Comparison of ENCODE assay signal across 15 cellular contexts in the genomic region with DNA sequence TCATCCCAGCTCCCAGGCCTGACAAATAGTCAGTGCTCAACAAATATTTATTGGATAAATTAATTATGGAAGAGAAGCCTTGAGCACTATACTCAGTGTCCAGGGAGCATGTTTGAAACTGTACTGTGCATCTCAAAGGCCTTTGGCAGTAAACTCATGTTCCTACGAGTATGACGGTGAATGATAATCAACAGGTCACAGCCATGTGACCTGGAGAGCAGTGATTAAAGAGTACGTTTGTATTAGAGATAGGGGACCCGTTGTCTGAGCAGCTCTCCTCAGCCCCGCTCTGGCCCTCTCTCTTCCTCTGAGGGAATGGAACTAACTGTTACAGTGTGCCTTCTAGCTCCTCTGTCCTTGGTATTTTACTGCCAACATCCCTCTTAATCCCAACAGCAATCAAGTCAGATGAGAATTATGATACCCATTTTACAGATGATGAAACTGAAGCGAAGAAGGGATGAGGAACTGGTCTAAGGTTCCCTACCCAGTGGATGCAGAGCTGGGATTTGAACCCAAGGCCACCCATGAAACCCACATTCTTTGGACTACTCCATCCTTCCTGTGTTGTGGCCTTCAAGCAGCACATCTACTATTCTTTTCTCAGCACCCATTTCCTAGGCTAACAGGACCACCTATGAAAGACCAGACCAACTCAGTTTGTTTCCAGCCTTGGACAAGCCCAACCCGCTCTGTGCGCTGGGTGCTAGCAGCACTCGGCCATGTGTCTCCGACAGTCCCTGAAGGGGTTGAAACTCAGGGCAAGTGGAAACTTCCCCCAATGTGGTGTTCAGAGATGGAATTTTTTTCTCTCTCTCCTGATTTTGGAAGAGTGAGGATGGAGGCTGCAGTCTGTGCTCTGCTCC. TPM values are rescaled to one million over a fixed set of nuclear protein-coding genes. Genes with fewer than 3 reads are reported as not detected.
DNase-seq lines count a peak whose midpoint lies in the region; ATAC-seq, FAIRE-seq and TF ChIP-seq lines count a peak whose summit lies in the region.
"Had no signal": no experiment of that assay in that cellular context is flagged by ENCODE, and none has a peak within 500 bp of the region (broad histone marks: within the 10 kb centered on the region; RNA-seq: fewer than 3 reads in every experiment).

No MANE protein-coding gene starts in this region.

- H3K9me3 ChIP-seq in HepG2 (ENCODE audit: low read length) (no peaks in the 10 kb centered on the region), right lobe of liver (no peaks in the 10 kb centered on the region), K562 (replicated peaks; ENCODE audit: control insufficient read depth, insufficient read depth, low read depth, low read length) (no peaks in the 10 kb centered on the region), mesenchymal stem cell (ENCODE audit: control insufficient read depth, low read length) (no peaks in the 10 kb centered on the region), suprapubic skin (no peaks in the 10 kb centered on the region)
- H3K9me3 ChIP-seq: A549, SJCRH30 had no signal

- H2AFZ ChIP-seq in HepG2 (ENCODE audit: low read length) (no peak overlapping the region), K562 (ENCODE audit: low read depth, low read length) (no peak overlapping the region), mesenchymal stem cell (ENCODE audit: low read depth, low read length) (no peak overlapping the region)

- H3K14ac ChIP-seq in mesenchymal stem cell (ENCODE audit: low read length in 2 of 2), result peak overlapping the region in 1 of 2 experiments; percentile 12

- POLR2A ChIA-PET in HepG2 (lab: Yijun Ruan, JAX), result interaction anchor here (1.0 kb wide), 1 partner anchor 10 kb away, joined by 3 read pairs; no protein-coding TSS in a partner anchor
- POLR2A ChIA-PET in K562 (lab: Yijun Ruan, JAX), result interaction anchor here (2.0 to 3.4 kb wide), 2 partner anchors 9 to 10 kb away, joined by 5 to 13 read pairs; no protein-coding TSS in a partner anchor

- DNase-seq in HepG2 (ENCODE audit: low spot score) (no peak), right lobe of liver (no peak), K562 (ENCODE audit: extremely low read depth in 1 of 4, low spot score in 3 of 4) (peak in 1 of 4 experiments; percentile 24), mesenchymal stem cell (no peak), type B pancreatic cell (ENCODE audit: extremely low spot score, unreplicated experiment) (no peak), NCI-H187 (lab: John Stamatoyannopoulos, UW) (no peak), suprapubic skin (ENCODE audit: low spot score in 2 of 2) (no peak), HUDEP-2 (lab: John Stamatoyannopoulos, UW; ENCODE audit: unreplicated experiment in 76 of 76) (no peak)
- DNase-seq: CD4-positive, alpha-beta memory T cell; GF-D8; GOT3; Kasumi-1; NCI-H2171 treated with DMSO at 0.1 percent for 48 hours had no signal

- intact Hi-C loops in HepG2 (cut with micrococcal nuclease; ENCODE audit: unreplicated experiment), result no loop called here
- intact Hi-C loops in right lobe of liver (cut with DNase I), result no loop called here
- intact Hi-C loops in K562 (cut with micrococcal nuclease), result no loop called here

- H3K4me1 ChIP-seq in HepG2 (ENCODE audit: insufficient read depth, low read length), result peaks cover 33% of the 10 kb centered on the region
- no peaks in the 10 kb centered on the region for H3K4me1 ChIP-seq in right lobe of liver
- peaks cover 8 to 14% of the 10 kb centered on the region in 2 experiments; a peak in 3 of 5 replicates for H3K4me1 ChIP-seq in K562 (replicated peaks in 1 of 2; ENCODE audit: control insufficient read depth in 2 of 2, insufficient read depth in 2 of 2, low read length in 2 of 2)
- H3K4me1 ChIP-seq in mesenchymal stem cell (ENCODE audit: control insufficient read depth, insufficient read depth, low read depth, low read length), result peaks cover 18% of the 10 kb centered on the region
- H3K4me1 ChIP-seq in suprapubic skin, result no peaks in the 10 kb centered on the region
- H3K4me1 ChIP-seq: A549 had no signal

- peak overlapping the region; percentile 15 for H4K8ac ChIP-seq in mesenchymal stem cell (ENCODE audit: low read length)

- H2BK15ac ChIP-seq in mesenchymal stem cell (ENCODE audit: low read depth, poor library complexity, severe bottlenecking), result no peak overlapping the region

- H2BK12ac ChIP-seq in mesenchymal stem cell (ENCODE audit: low read length in 2 of 2), result no peak overlapping the region

- H3K18ac ChIP-seq in mesenchymal stem cell (ENCODE audit: low read depth in 1 of 2, low read length in 2 of 2), result no peak overlapping the region

- no peaks in the 10 kb centered on the region for H3K36me3 Mint-ChIP-seq in type B pancreatic cell
- H3K36me3 Mint-ChIP-seq: CD4-positive, alpha-beta memory T cell had no signal

- TF ChIP-seq EP300 in HepG2 (IDR thresholded peaks at IDR 0.05; ENCODE audit: low read depth in 2 of 2, low read length in 2 of 2), result no peak
- TF ChIP-seq EP300 in HepG2 (CRISPR knock-in tag; IDR thresholded peaks at IDR 0.05; ENCODE audit: borderline replicate concordance), result no peak
- TF ChIP-seq EP300 in K562 (IDR thresholded peaks at IDR 0.05; ENCODE audit: low read length), result no peak
- TF ChIP-seq EP300 in suprapubic skin (IDR thresholded peaks at IDR 0.05), result no peak

- peak overlapping the region; percentile 39 for H3K27ac Mint-ChIP-seq in type B pancreatic cell

- no peak overlapping the region for H4K91ac ChIP-seq in mesenchymal stem cell (ENCODE audit: low read length)

- in situ Hi-C loops in HepG2 (cut with HindIII; ENCODE audit: extremely low pct_ligation_motif_present, low pct_unique_long_range_greater_than_20kb) (no loop called here), K562 (cut with MboI) (no loop called here)

- H3K4me1 Mint-ChIP-seq in type B pancreatic cell (ENCODE audit: unreplicated experiment), result peaks cover 52% of the 10 kb centered on the region

- TF ChIP-seq POLR2A in HepG2 (IDR thresholded peaks at IDR 0.05; ENCODE audit: insufficient read depth in 1 of 2, low read depth in 2 of 2, low read length in 2 of 2) (no peak), right lobe of liver (IDR thresholded peaks at IDR 0.05) (no peak), K562 (conservative IDR thresholded peaks at IDR 0.05) (no peak), suprapubic skin (IDR thresholded peaks at IDR 0.05) (no peak)

- peaks cover 17% of the 10 kb centered on the region for H3K79me1 ChIP-seq in mesenchymal stem cell (replicated peaks; ENCODE audit: low read length, poor library complexity, severe bottlenecking)

- CTCF ChIA-PET in HepG2 (lab: Yijun Ruan, JAX; ENCODE audit: low intra/inter-chr PET ratio, low total read pairs) (no interaction called here), K562 (lab: Yijun Ruan, JAX; ENCODE audit: low intra/inter-chr PET ratio) (no interaction called here)

- H3K4me3 Mint-ChIP-seq in type B pancreatic cell, result no peak overlapping the region
- H3K4me3 Mint-ChIP-seq: CD4-positive, alpha-beta memory T cell had no signal

- no peak overlapping the region for H2BK5ac ChIP-seq in mesenchymal stem cell (ENCODE audit: low read depth, low read length, poor library complexity, severe bottlenecking)

- WGBS in HepG2 (ENCODE audit: low lambda C conversion rate), result 90% methylated on average over 10 of the region's 10 CpGs
- WGBS in right lobe of liver (ENCODE audit: insufficient coverage, low coverage, low lambda C conversion rate, missing lambda C conversion rate), result 40% methylated on average over 4 of the region's 10 CpGs
- WGBS in K562 (ENCODE audit: insufficient coverage, low coverage, missing lambda C conversion rate), result 40% methylated on average over 10 of the region's 10 CpGs
- 66% methylated on average over 10 of the region's 10 CpGs for WGBS in mesenchymal stem cell
- WGBS in suprapubic skin, result 83% methylated on average over 10 of the region's 10 CpGs

- TF ChIP-seq RAD21 in HepG2 (CRISPR knock-in tag; IDR thresholded peaks at IDR 0.05) (no peak), K562 (CRISPR knock-in tag; conservative IDR thresholded peaks at IDR 0.05 in 1 of 2, IDR thresholded peaks at IDR 0.05 in 1 of 2) (no peak)

- H3K4me3 ChIP-seq in HepG2 (replicated peaks in 1 of 3; ENCODE audit: insufficient read depth in 1 of 3, low read depth in 2 of 3, low read length in 3 of 3), result no peak overlapping the region
- H3K4me3 ChIP-seq in right lobe of liver, result no peak overlapping the region
- H3K4me3 ChIP-seq in K562, result no peak overlapping the region
- no peak overlapping the region for H3K4me3 ChIP-seq in mesenchymal stem cell (ENCODE audit: insufficient read depth in 1 of 2, low read depth in 1 of 2, low read length in 2 of 2)
- no peak overlapping the region for H3K4me3 ChIP-seq in suprapubic skin
- H3K4me3 ChIP-seq: A549, SJCRH30 had no signal

- no peak overlapping the region for H3K23ac ChIP-seq in mesenchymal stem cell (ENCODE audit: low read length in 2 of 2)

- BruUV-seq in HepG2 (replicated peaks; lab: Mats Ljungman, UMichigan) (no TSS peak), K562 (replicated peaks; lab: Mats Ljungman, UMichigan) (no TSS peak)

- no peak for TF ChIP-seq CTCF in HepG2 (CRISPR knock-in tag; IDR thresholded peaks at IDR 0.05)
- no peak for TF ChIP-seq CTCF in right lobe of liver (IDR thresholded peaks at IDR 0.05)
- TF ChIP-seq CTCF in K562 (IDR thresholded peaks at IDR 0.05 in 2 of 3, conservative IDR thresholded peaks at IDR 0.05 in 1 of 3; ENCODE audit: insufficient read depth in 2 of 3, low read depth in 1 of 3, low read length in 3 of 3), result no peak
- TF ChIP-seq CTCF in type B pancreatic cell (conservative IDR thresholded peaks at IDR 0.05), result no peak
- no peak for TF ChIP-seq CTCF in suprapubic skin (IDR thresholded peaks at IDR 0.05)

- H3K4me2 ChIP-seq in HepG2 (ENCODE audit: low read depth, low read length), result no peak overlapping the region
- no peak overlapping the region for H3K4me2 ChIP-seq in K562 (ENCODE audit: insufficient read depth, low read length)
- no peak overlapping the region for H3K4me2 ChIP-seq in mesenchymal stem cell (ENCODE audit: low read length, poor library complexity, severe bottlenecking)
- H3K4me2 ChIP-seq: A549 had no signal

- no peak overlapping the region for H3K27ac ChIP-seq in HepG2 (ENCODE audit: extremely low read length, insufficient read depth, low read length)
- H3K27ac ChIP-seq in right lobe of liver, result no peak overlapping the region
- no peak overlapping the region for H3K27ac ChIP-seq in K562 (ENCODE audit: extremely low read depth, low read depth, low read length)
- no peak overlapping the region for H3K27ac ChIP-seq in mesenchymal stem cell (ENCODE audit: low read length, poor library complexity, severe bottlenecking)
- no peak overlapping the region for H3K27ac ChIP-seq in suprapubic skin
- H3K27ac ChIP-seq: A549, SJCRH30 had no signal

- no peak overlapping the region for H3K9ac ChIP-seq in HepG2 (ENCODE audit: insufficient read depth, low read depth, low read length)
- H3K9ac ChIP-seq in K562 (ENCODE audit: insufficient read depth in 1 of 2, low read depth in 2 of 2, low read length in 2 of 2), result 0 out of 4 replicates have a peak overlapping the region, but pooled peaks of 1 of the 2 experiments have one; percentile 8
- no peak overlapping the region for H3K9ac ChIP-seq in mesenchymal stem cell (ENCODE audit: low read length)

- H3K9me1 ChIP-seq in K562 (ENCODE audit: control insufficient read depth, insufficient read depth, low read length), result no peaks in the 10 kb centered on the region

- no peak overlapping the region for H2AK5ac ChIP-seq in mesenchymal stem cell (ENCODE audit: low read length, severe bottlenecking)

- H3K27me3 Mint-ChIP-seq in type B pancreatic cell, result peaks cover 4% of the 10 kb centered on the region
- H3K27me3 Mint-ChIP-seq: CD4-positive, alpha-beta memory T cell had no signal

- no peak overlapping the region for H2BK120ac ChIP-seq in mesenchymal stem cell (ENCODE audit: low read depth, low read length)

- ATAC-seq in HepG2 (no peak), right lobe of liver (no peak), K562 (peak; percentile 29)
- ATAC-seq: A549 had no signal

- H3K4ac ChIP-seq in mesenchymal stem cell (ENCODE audit: low read depth in 1 of 2, low read length in 2 of 2), result no peak overlapping the region

- FAIRE-seq in HepG2 (lab: Jason Lieb, UNC) (no peak), K562 (lab: Jason Lieb, UNC) (no peak)
- FAIRE-seq: A549 had no signal

- H3K79me2 ChIP-seq in HepG2 (ENCODE audit: insufficient read depth, low read length), result no peaks in the 10 kb centered on the region
- no peaks in the 10 kb centered on the region for H3K79me2 ChIP-seq in K562 (ENCODE audit: control insufficient read depth, insufficient read depth, low read length)

- no peaks in the 10 kb centered on the region for H3K36me3 ChIP-seq in HepG2 (replicated peaks in 1 of 2; ENCODE audit: control insufficient read depth in 1 of 2, insufficient read depth in 2 of 2, low read length in 2 of 2)
- H3K36me3 ChIP-seq in right lobe of liver, result no peaks in the 10 kb centered on the region
- no peaks in the 10 kb centered on the region for H3K36me3 ChIP-seq in K562 (ENCODE audit: control insufficient read depth, insufficient read depth, low read length)
- peaks cover 2 to 36% of the 10 kb centered on the region in 2 experiments for H3K36me3 ChIP-seq in mesenchymal stem cell (ENCODE audit: control insufficient read depth in 1 of 2, insufficient read depth in 2 of 2, low read depth in 1 of 2, low read length in 2 of 2)
- H3K36me3 ChIP-seq in suprapubic skin, result no peaks in the 10 kb centered on the region
- H3K36me3 ChIP-seq: SJCRH30 had no signal

- H3K27me3 ChIP-seq in HepG2 (ENCODE audit: control insufficient read depth in 1 of 2, insufficient read depth in 2 of 2, low read length in 2 of 2), result no peaks in the 10 kb centered on the region
- H3K27me3 ChIP-seq in right lobe of liver, result no peaks in the 10 kb centered on the region
- no peaks in the 10 kb centered on the region for H3K27me3 ChIP-seq in K562 (ENCODE audit: control insufficient read depth in 2 of 2, insufficient read depth in 2 of 2, low read length in 2 of 2)
- H3K27me3 ChIP-seq in mesenchymal stem cell (ENCODE audit: control insufficient read depth in 1 of 2, insufficient read depth in 1 of 2, low read length in 2 of 2), result no peaks in the 10 kb centered on the region
- no peaks in the 10 kb centered on the region for H3K27me3 ChIP-seq in suprapubic skin
- H3K27me3 ChIP-seq: SJCRH30 had no signal

- H4K20me1 ChIP-seq in HepG2 (ENCODE audit: insufficient read depth, low read length) (no peaks in the 10 kb centered on the region), K562 (replicated peaks; ENCODE audit: control insufficient read depth, insufficient read depth, low read length) (no peaks in the 10 kb centered on the region)

- no peaks in the 10 kb centered on the region for H3K9me3 Mint-ChIP-seq in type B pancreatic cell
- H3K9me3 Mint-ChIP-seq: CD4-positive, alpha-beta memory T cell had no signal

RNA-seq across cellular contexts. Expression of a gene that starts 34.9 kb away (rescaled TPM):
- total RNA-seq in HepG2 (2016; rRNA removed; fragmentation: Illumina TruSeq; extraction: Trizol) (8.9 and 9.0 TPM in 2 replicates), right lobe of liver (10 to 100 TPM in 2 of 6 experiments, 1 to 10 TPM in 4; 3.9 to 11.6 (median 7.3) TPM), K562 (2014; rRNA removed) (11.2 and 20.4 TPM in 2 replicates), K562 (2014; rRNA removed; fragmentation: Illumina TruSeq; extraction: Trizol) (8.8 and 9.5 TPM in 2 replicates), K562 (2015; rRNA removed; fragmentation: Illumina TruSeq; extraction: Trizol) (7.1 and 8.9 TPM in 2 replicates), K562 (2021) (20.0 and 24.2 TPM in 2 replicates), type B pancreatic cell (ENCODE audit: low replicate concordance) (16.1 and 20.7 TPM in 2 replicates), suprapubic skin (1 to 10 TPM; 4.2 to 7.9 (median 4.9) TPM)
- total RNA-seq in HepG2 (2016; cell fraction: cytosol; rRNA removed; fragmentation: Illumina TruSeq; extraction: Trizol; ENCODE audit: low read depth), result 1.6 and 1.8 TPM in 2 replicates
- 8.3 and 8.7 TPM in 2 replicates for total RNA-seq in HepG2 (2016; cell fraction: insoluble cytoplasmic fraction; rRNA removed; fragmentation: Illumina TruSeq; extraction: Trizol)
- total RNA-seq in HepG2 (2016; cell fraction: membrane; rRNA removed; fragmentation: Illumina TruSeq; extraction: Trizol), result 5.8 and 6.0 TPM in 2 replicates
- total RNA-seq in HepG2 (2016; cell fraction: nucleus; rRNA removed; fragmentation: Illumina TruSeq; extraction: Trizol), result 12.5 and 16.8 TPM in 2 replicates
- polyA plus RNA-seq in HepG2 (2011; rRNA removed) (17.8 and 19.2 TPM in 2 replicates), K562 (2011; rRNA removed) (6.0 and 6.3 TPM in 2 replicates), K562 (2014; fragmentation: Illumina TruSeq; extraction: Trizol) (12.2 and 19.8 TPM in 2 replicates), K562 (2014; fragmentation: Nextera tagmentation; extraction: Ambion mirVana) (1 to 10 TPM; 2.6 to 3.1 TPM), K562 (2014; rRNA removed) (11.6 and 14.9 TPM in 2 replicates)
- 10.9 and 12.6 TPM in 2 replicates for polyA plus RNA-seq in HepG2 (2011; cell fraction: cytosol; rRNA removed)
- polyA plus RNA-seq in HepG2 (2011; cell fraction: nucleus; rRNA removed), result 61.0 and 63.7 TPM in 2 replicates
- polyA plus RNA-seq in HepG2 (2012), result 10.0 and 17.2 TPM in 2 replicates
- polyA plus RNA-seq in HepG2 (2016; cell fraction: cytosol; fragmentation: Illumina TruSeq; extraction: Trizol; ENCODE audit: low read depth), result 0.37 and 0.40 TPM in 2 replicates
- polyA plus RNA-seq in HepG2 (2016; cell fraction: insoluble cytoplasmic fraction; fragmentation: Illumina TruSeq; extraction: Trizol; ENCODE audit: low read depth), result 6.9 and 9.0 TPM in 2 replicates
- 2.0 and 2.1 TPM in 2 replicates for polyA plus RNA-seq in HepG2 (2016; cell fraction: membrane; fragmentation: Illumina TruSeq; extraction: Trizol; ENCODE audit: low read depth)
- 21.3 and 22.7 TPM in 2 replicates for polyA plus RNA-seq in HepG2 (2016; cell fraction: nucleus; fragmentation: Illumina TruSeq; extraction: Trizol; ENCODE audit: insufficient read depth, low read depth)
- polyA minus RNA-seq in HepG2 (2011; rRNA and poly(A)+ RNA removed; ENCODE audit: low replicate concordance), result 0.09 and 81.1 TPM in 2 replicates
- 21.7 and 22.2 TPM in 2 replicates for polyA minus RNA-seq in HepG2 (2011; cell fraction: cytosol; rRNA and poly(A)+ RNA removed)
- polyA minus RNA-seq in HepG2 (2011; cell fraction: nucleus; rRNA and poly(A)+ RNA removed), result 40.0 and 40.4 TPM in 2 replicates
- total RNA-seq in K562 (2011; cell fraction: chromatin; rRNA removed; ENCODE audit: low replicate concordance), result 49.3 and 108 TPM in 2 replicates
- total RNA-seq in K562 (2011; cell fraction: nucleolus; rRNA removed), result 62.4 and 87.6 TPM in 2 replicates
- total RNA-seq in K562 (2011; cell fraction: nucleoplasm; rRNA removed), result 57.4 and 69.9 TPM in 2 replicates
- polyA plus RNA-seq in K562 (2011; cell fraction: cytosol; rRNA removed), result 5.5 and 10.9 TPM in 2 replicates
- 15.8 and 47.7 TPM in 2 replicates for polyA plus RNA-seq in K562 (2011; cell fraction: nucleus; rRNA removed)
- polyA plus RNA-seq in K562 (2012), result 16.9 and 24.3 TPM in 2 replicates
- polyA minus RNA-seq in K562 (2011; rRNA and poly(A)+ RNA removed), result 9.9 and 18.2 TPM in 2 replicates
- 8.3 and 14.6 TPM in 2 replicates for polyA minus RNA-seq in K562 (2011; cell fraction: cytosol; rRNA and poly(A)+ RNA removed)
- polyA minus RNA-seq in K562 (2011; cell fraction: nucleus; rRNA and poly(A)+ RNA removed), result 26.0 and 38.8 TPM in 2 replicates
- 98.3 TPM for polyA plus RNA-seq in mesenchymal stem cell (2013, experiment 1 of 2)
- 95.2 TPM for polyA plus RNA-seq in mesenchymal stem cell (2013, experiment 2 of 2)
- total RNA-seq: CD4-positive, alpha-beta memory T cell had no signal
- polyA plus RNA-seq: CD4-positive, alpha-beta memory T cell had no signal
